Comparison of ENCODE assay signal across 26 cellular contexts in genomic region chr1:3599286-3599811, GRCh38. TPM values are rescaled to one million over a fixed set of nuclear protein-coding genes. Genes with fewer than 3 reads are reported as not detected.
DNase-seq lines count a peak whose midpoint lies in the region; ATAC-seq and TF ChIP-seq lines count a peak whose summit lies in the region.
"Had no signal": no experiment of that assay in that cellular context is flagged by ENCODE, and none has a peak within 500 bp of the region (broad histone marks: within the 10 kb centered on the region; RNA-seq: fewer than 3 reads in every experiment).

No MANE protein-coding gene starts in this region.

- H3K4me3 ChIP-seq in BLaER1 treated with 17β-estradiol and CSF1 and Interleukin-3, amounts not matched to agents 10 nM and 100 nM, result 0 out of 20 replicates have a peak overlapping the region, but pooled peaks of 1 of the 10 experiments have one; percentile 5
- H3K4me3 ChIP-seq in SK-N-SH (ENCODE audit: low read depth in 2 of 2, low read length in 1 of 2) (no peak overlapping the region), left lung (no peak overlapping the region)
- no peak overlapping the region for H3K4me3 ChIP-seq in effector memory CD4-positive, alpha-beta T cell (ENCODE audit: insufficient read depth, low read depth, low read length, poor library complexity, severe bottlenecking)
- H3K4me3 ChIP-seq: HAP-1, left ventricle myocardium inferior, PC-9, SJCRH30, thyroid gland had no signal

- 70% methylated on average over 2 of the region's 16 CpGs for WGBS in SK-N-SH (ENCODE audit: low lambda C conversion rate)

- POLR2A ChIA-PET in SK-N-SH (lab: Yijun Ruan, JAX), result interaction anchor here (1.2 kb wide), 1 partner anchor 26 kb away, joined by 3 read pairs; no protein-coding TSS in a partner anchor

- H3F3A ChIP-seq in SK-N-SH (replicated peaks; ENCODE audit: insufficient read depth), result no peaks in the 10 kb centered on the region

- peak in 1 of 2 experiments; percentile 20; a peak in 1 of 4 replicates for TF ChIP-seq EP300 in SK-N-SH (IDR thresholded peaks at IDR 0.05; ENCODE audit: borderline replicate concordance in 1 of 2, low read depth in 1 of 2, low read length in 1 of 2)

- ATAC-seq in left lung (peak; percentile 62), GM18519 (IDR thresholded peaks at IDR 0.05; ENCODE audit: low FRiP score, unreplicated experiment) (no peak)
- ATAC-seq: T-helper 17 cell had no signal

- TF ChIP-seq CTCF in SK-N-SH (IDR thresholded peaks at IDR 0.05) (no peak), left lung (IDR thresholded peaks at IDR 0.05) (no peak)

- H2AFZ ChIP-seq in SK-N-SH (ENCODE audit: low read depth), result no peak overlapping the region
- H2AFZ ChIP-seq: PC-9 had no signal

- no peak for TF ChIP-seq RAD21 in SK-N-SH (IDR thresholded peaks at IDR 0.05; ENCODE audit: low read length)

- H3K36me3 ChIP-seq in BLaER1 treated with 17β-estradiol and CSF1 and Interleukin-3, amounts not matched to agents 10 nM and 100 nM, result peaks cover 0 to 50% (median 7%) of the 10 kb centered on the region in 11 experiments; a peak in 9 of 22 replicates
- H3K36me3 ChIP-seq in SK-N-SH (replicated peaks in 1 of 2; ENCODE audit: control insufficient read depth in 1 of 2, insufficient read depth in 2 of 2, low read length in 1 of 2) (no peaks in the 10 kb centered on the region), left lung (no peaks in the 10 kb centered on the region)
- no peaks in the 10 kb centered on the region for H3K36me3 ChIP-seq in effector memory CD4-positive, alpha-beta T cell (ENCODE audit: control insufficient read depth, insufficient read depth, low read length)
- H3K36me3 ChIP-seq: HAP-1, heart right ventricle, left ventricle myocardium inferior, neutrophil, SJCRH30, spleen, thyroid gland had no signal

- H4K20me1 ChIP-seq in BLaER1 treated with 17β-estradiol and CSF1 and Interleukin-3, amounts not matched to agents 10 nM and 100 nM, result peaks cover 0 to 88% (median 58%) of the 10 kb centered on the region in 11 experiments; a peak in 17 of 22 replicates
- no peaks in the 10 kb centered on the region for H4K20me1 ChIP-seq in SK-N-SH (ENCODE audit: insufficient read depth)

- H3K9me2 ChIP-seq in SK-N-SH, result no peaks in the 10 kb centered on the region

- peak overlapping the region in 7 of 11 experiments; percentile 8 to 67 (median 55); a peak in 10 of 22 replicates for H3K9ac ChIP-seq in BLaER1 treated with 17β-estradiol and CSF1 and Interleukin-3, amounts not matched to agents 10 nM and 100 nM
- H3K9ac ChIP-seq in SK-N-SH, result no peak overlapping the region

- H3K4me2 ChIP-seq in BLaER1 treated with 17β-estradiol and CSF1 and Interleukin-3, amounts not matched to agents 10 nM and 100 nM, result peak overlapping the region; percentile 85 to 100 (median 96)
- H3K4me2 ChIP-seq in SK-N-SH, result no peak overlapping the region
- H3K4me2 ChIP-seq: PC-9 had no signal

- H3K27ac ChIP-seq in BLaER1 treated with 17β-estradiol and CSF1 and Interleukin-3, amounts not matched to agents 10 nM and 100 nM, result peak overlapping the region in 5 of 11 experiments; percentile 41 to 77 (median 70); a peak in 8 of 22 replicates
- H3K27ac ChIP-seq in SK-N-SH (ENCODE audit: low read depth in 2 of 2, low read length in 1 of 2) (peak overlapping the region in 1 of 2 experiments; percentile 74; a peak in 2 of 4 replicates), left lung (no peak overlapping the region)
- no peak overlapping the region for H3K27ac ChIP-seq in effector memory CD4-positive, alpha-beta T cell (ENCODE audit: insufficient read depth, low read length, poor library complexity, severe bottlenecking)
- H3K27ac ChIP-seq: heart right ventricle, left ventricle myocardium inferior, neutrophil, PC-9, SJCRH30, spleen, thyroid gland had no signal

- CTCF ChIA-PET in SK-N-SH (lab: Yijun Ruan, JAX), result interaction anchor here (0.7 to 3.0 kb wide), 12 partner anchors 9 to 109 kb away, joined by 3 to 17 read pairs (median 4); partner anchors contain the start of gene MEGF6

- H3K79me2 ChIP-seq in SK-N-SH (ENCODE audit: insufficient read depth), result no peaks in the 10 kb centered on the region

- peaks cover 37 to 98% (median 91%) of the 10 kb centered on the region in 10 experiments for H3K4me1 ChIP-seq in BLaER1 treated with 17β-estradiol and CSF1 and Interleukin-3, amounts not matched to agents 10 nM and 100 nM
- H3K4me1 ChIP-seq in SK-N-SH (ENCODE audit: control insufficient read depth in 1 of 2, insufficient read depth in 2 of 2, low read depth in 1 of 2, low read length in 1 of 2), result peaks cover 0 to 23% of the 10 kb centered on the region in 2 experiments; a peak in 1 of 4 replicates
- H3K4me1 ChIP-seq in left lung, result peaks cover 28 to 44% of the 10 kb centered on the region in 2 donors
- H3K4me1 ChIP-seq in effector memory CD4-positive, alpha-beta T cell (ENCODE audit: control insufficient read depth, insufficient read depth, low read length, poor library complexity, severe bottlenecking), result peaks cover 19% of the 10 kb centered on the region
- H3K4me1 ChIP-seq: HAP-1 had no signal

- H3K27me3 ChIP-seq in BLaER1 treated with 17β-estradiol and CSF1 and Interleukin-3, amounts not matched to agents 10 nM and 100 nM, result peaks cover 0 to 12% (median 0%) of the 10 kb centered on the region in 11 experiments; a peak in 2 of 22 replicates
- no peaks in the 10 kb centered on the region for H3K27me3 ChIP-seq in SK-N-SH (ENCODE audit: insufficient read depth)
- H3K27me3 ChIP-seq in left lung, result no peaks in the 10 kb centered on the region
- H3K27me3 ChIP-seq in effector memory CD4-positive, alpha-beta T cell (replicated peaks; ENCODE audit: control insufficient read depth, insufficient read depth, low read length, poor library complexity, severe bottlenecking), result no peaks in the 10 kb centered on the region
- H3K27me3 ChIP-seq: thyroid gland had no signal

- intact Hi-C loops in left lung (cut with DNase I), result no loop called here

- no peaks in the 10 kb centered on the region for H3K9me3 ChIP-seq in BLaER1 treated with 17β-estradiol and CSF1 and Interleukin-3, amounts not matched to agents 10 nM and 100 nM (replicated peaks in 1 of 11)
- H3K9me3 ChIP-seq in SK-N-SH, result no peaks in the 10 kb centered on the region
- H3K9me3 ChIP-seq in left lung, result no peaks in the 10 kb centered on the region
- H3K9me3 ChIP-seq in effector memory CD4-positive, alpha-beta T cell (ENCODE audit: control insufficient read depth, low read length), result no peaks in the 10 kb centered on the region
- H3K9me3 ChIP-seq: HAP-1, heart right ventricle, left ventricle myocardium inferior, neutrophil, SJCRH30, spleen, thyroid gland had no signal

- peak; percentile 75 for DNase-seq in SK-N-SH
- DNase-seq in left lung, result peak in 1 of 2 donors; percentile 53
- peak; percentile 46 for DNase-seq in retina
- DNase-seq in GF-D8 (lab: John Stamatoyannopoulos, UW), result no peak
- DNase-seq in NOMO-1 (lab: John Stamatoyannopoulos, UW; ENCODE audit: unreplicated experiment in 2 of 2), result no peak
- no peak for DNase-seq in effector memory CD4-positive, alpha-beta T cell
- DNase-seq: activated CD4-positive, alpha-beta T cell treated with anti-CD3 and anti-CD28 coated beads for 48 hours; activated naive CD4-positive, alpha-beta T cell treated with anti-CD3 and anti-CD28 coated beads, Interleukin-2, amount 10 ng/mL, durations not matched to agents 7 days and 5 days; heart right ventricle; Karpas-422; left ventricle myocardium inferior; NCI-H1930; NCI-H748 treated with DMSO at 0.1 percent for 48 hours; PC-9; spleen; stimulated activated CD4-positive, alpha-beta T cell treated with anti-CD3 and anti-CD28 coated beads, Interleukin-4, amount 100 ng/mL, for 1 hour; stimulated activated naive CD4-positive, alpha-beta T cell treated with Interleukin-2 at 50 U/mL for 16 hours; T-helper 17 cell had no signal

TF ChIP-seq in SK-N-SH, 30 proteins besides CTCF, POLR2A, EP300 and RAD21:
- TF ChIP-seq TCF12 (IDR thresholded peaks at IDR 0.05) (no peak), MXI1 (IDR thresholded peaks at IDR 0.05; ENCODE audit: low read depth, low read length) (no peak; the same call in 1 of the 2 replicates), FOSL2 (IDR thresholded peaks at IDR 0.05; ENCODE audit: borderline replicate concordance, low read depth) (no peak), CHD2 (IDR thresholded peaks at IDR 0.05; ENCODE audit: low read length, partially characterized antibody) (no peak), TEAD4 (IDR thresholded peaks at IDR 0.05; ENCODE audit: borderline replicate concordance, insufficient read depth) (no peak), NRF1 (IDR thresholded peaks at IDR 0.05; ENCODE audit: low read depth, low read length) (no peak), USF2 (IDR thresholded peaks at IDR 0.05; ENCODE audit: borderline replicate concordance, low read depth, low read length) (no peak)

RNA-seq across cellular contexts. Expression of gene MEGF6, which starts 12.0 kb away (rescaled TPM):
- polyA plus RNA-seq in SK-N-SH (2012; rRNA removed), result 5.8 and 7.6 TPM in 2 replicates
- polyA plus RNA-seq in SK-N-SH (2012; cell fraction: cytosol; rRNA removed), result 1.3 and 2.9 TPM in 2 replicates
- polyA plus RNA-seq in SK-N-SH (2012; cell fraction: nucleus; rRNA removed), result 28.9 and 39.7 TPM in 2 replicates
- total RNA-seq in left lung, result 100 to 1,000 TPM in 1 of 2 donors, 10 to 100 TPM in 1; 40.6 to 108 TPM
- total RNA-seq: SJCRH30 had no signal

RNA-seq across cellular contexts. Expression of gene TPRG1L, which starts 25.5 kb away (rescaled TPM):
- polyA plus RNA-seq in SK-N-SH (2012; rRNA removed), result 25.9 and 35.5 TPM in 2 replicates
- 28.6 and 33.3 TPM in 2 replicates for polyA plus RNA-seq in SK-N-SH (2012; cell fraction: cytosol; rRNA removed)
- 17.7 and 20.1 TPM in 2 replicates for polyA plus RNA-seq in SK-N-SH (2012; cell fraction: nucleus; rRNA removed)
- total RNA-seq in left lung, result 10 to 100 TPM; 42.5 to 42.9 TPM

RNA-seq across cellular contexts. Expression of gene WRAP73, which starts 50.6 kb away (rescaled TPM):
- 61.9 and 67.8 TPM in 2 replicates for polyA plus RNA-seq in SK-N-SH (2012; rRNA removed)
- polyA plus RNA-seq in SK-N-SH (2012; cell fraction: cytosol; rRNA removed), result 33.1 and 45.1 TPM in 2 replicates
- polyA plus RNA-seq in SK-N-SH (2012; cell fraction: nucleus; rRNA removed), result 172 and 188 TPM in 2 replicates
- 10 to 100 TPM; 20.2 to 23.1 TPM for total RNA-seq in left lung

RNA-seq across cellular contexts. Expression of gene TP73, which starts 53.0 kb away (rescaled TPM):
- 0.21 and 0.64 TPM in 2 replicates for polyA plus RNA-seq in SK-N-SH (2012; rRNA removed)
- polyA plus RNA-seq in SK-N-SH (2012; cell fraction: cytosol; rRNA removed), result 0.28 and 0.41 TPM in 2 replicates
- 1.4 and 1.8 TPM in 2 replicates for polyA plus RNA-seq in SK-N-SH (2012; cell fraction: nucleus; rRNA removed)
- 1 to 10 TPM; 1.8 to 2.7 TPM for total RNA-seq in left lung
- total RNA-seq: fibroblast of villous mesenchyme, mononuclear cell had no signal

Comparison
In these comparisons a context has a peak if more than half of its experiments do, and no peak if none do; other contexts are left out.
1. DNase-seq: peak in SK-N-SH (single experiment) and retina (single experiment); none in GF-D8 (single experiment), NOMO-1 (0 of 2) and effector memory CD4-positive, alpha-beta T cell (0 of 3).